1 cellular context compared by ENCODE assay signal in the genomic region with DNA sequence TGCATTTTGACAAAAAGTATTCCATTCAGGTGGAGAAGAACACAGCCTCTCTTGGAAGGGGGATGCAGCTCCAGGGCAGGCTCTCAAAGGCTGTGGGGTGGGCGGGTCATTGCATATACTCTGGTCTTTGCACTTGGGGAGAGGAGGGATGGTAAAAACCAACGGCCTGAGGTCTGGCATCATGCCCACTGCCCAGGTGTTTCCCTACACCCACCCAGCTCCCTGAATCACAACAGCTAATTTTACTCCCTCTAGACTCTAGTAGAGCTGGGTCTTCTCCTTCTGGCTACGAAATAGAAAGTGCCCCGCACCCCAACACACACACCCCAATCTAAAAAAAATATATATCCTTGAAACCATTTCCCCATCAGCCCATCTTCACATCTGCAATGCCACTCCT.
TF ChIP-seq lines count a peak whose summit lies in the region.

No MANE protein-coding gene starts in this region.

TF ChIP-seq in H1, 55 proteins besides CTCF, POLR2A, EP300 and RAD21:
- TF ChIP-seq RXRA (IDR thresholded peaks at IDR 0.05; ENCODE audit: insufficient read depth, low read depth, low read length) (no peak), TBP (IDR thresholded peaks at IDR 0.05; ENCODE audit: low read depth, low read length) (no peak), KDM1A (IDR thresholded peaks at IDR 0.05; ENCODE audit: borderline replicate concordance, low read length) (no peak)
